ENCODE assay signal across 34 cellular contexts in genomic region chr17:79296290-79296689, GRCh38.
"Had no signal": no experiment of that assay in that cellular context is flagged by ENCODE, and none has a peak within 500 bp of the region (broad histone marks: within the 10 kb centered on the region; RNA-seq: fewer than 3 reads in every experiment).

No MANE protein-coding gene starts in this region.

- H3K36me3 ChIP-seq: adrenal gland, brain microvascular endothelial cell, breast epithelium had no signal

- DNase-seq: activated B cell treated with CpG ODN at 0.5 μM for 24 hours; activated CD4-positive, alpha-beta memory T cell treated with anti-CD3 and anti-CD28 coated beads for 36 hours; activated CD4-positive, alpha-beta T cell treated with anti-CD3 and anti-CD28 coated beads for 4 hours; activated CD4-positive, alpha-beta T cell treated with anti-CD3 and anti-CD28 coated beads, Interleukin-2, amount 10 ng/mL, durations not matched to agents 24 days and 14 days; activated CD4-positive, alpha-beta T cell treated with anti-CD3 and anti-CD28 coated beads, Interleukin-2, amount 50 U/mL, for 1 hour; activated CD4-positive, alpha-beta T cell treated with anti-CD3 and anti-CD28 coated beads, Interleukin-2, amount 50 U/mL, for 4 hours; activated CD4-positive, CD25-positive, alpha-beta regulatory T cell treated with anti-CD3 and anti-CD28 coated beads, Interleukin-2, amount 50 U/mL, for 72 hours; activated CD8-positive, alpha-beta memory T cell treated with anti-CD3 and anti-CD28 coated beads, Interleukin-2, amount 50 U/mL, for 4 hours; activated CD8-positive, alpha-beta T cell treated with anti-CD3 and anti-CD28 coated beads for 36 hours; activated effector memory CD4-positive, alpha-beta T cell treated with anti-CD3 and anti-CD28 coated beads, Interleukin-2, amount 50 U/mL, for 16 hours; activated gamma-delta T cell treated with Interleukin-2 at 50 U/mL for 16 hours; activated naive CD4-positive, alpha-beta T cell; activated naive CD4-positive, alpha-beta T cell treated with anti-CD3 and anti-CD28 coated beads for 36 hours; activated naive CD4-positive, alpha-beta T cell treated with anti-CD3 and anti-CD28 coated beads, Interleukin-2, amount 50 U/mL, for 16 hours; activated naive CD8-positive, alpha-beta T cell treated with anti-CD3 and anti-CD28 coated beads for 36 hours; activated T-cell treated with anti-CD3 and anti-CD28 coated beads for 4 hours; activated T-cell treated with anti-CD3 and anti-CD28 coated beads, Interleukin-2, amount 50 U/mL, for 1 hour; activated T-cell treated with anti-CD3 and anti-CD28 coated beads, Interleukin-2, amount 50 U/mL, for 4 hours; activated T-cell treated with anti-CD3 and anti-CD28 coated beads, Interleukin-2, amount 50 U/mL, for 72 hours; adrenal gland; amniotic stem cell; aorta; body of pancreas; brain microvascular endothelial cell; central memory CD4-positive, alpha-beta T cell; T-helper 1 cell; T-helper 2 cell; T-helper 9 cell had no signal

- H3K27me3 ChIP-seq: body of pancreas, brain microvascular endothelial cell had no signal

- H3K4me3 ChIP-seq: adrenal gland, body of pancreas, breast epithelium had no signal

- H3K4me1 ChIP-seq: adrenal gland, body of pancreas, breast epithelium had no signal

- H3K27ac ChIP-seq: adrenal gland, body of pancreas, brain microvascular endothelial cell, breast epithelium, VCaP had no signal

- ATAC-seq: activated CD8-positive, alpha-beta T cell treated with anti-CD3 and anti-CD28 coated beads for 36 hours; activated naive CD4-positive, alpha-beta T cell treated with anti-CD3 and anti-CD28 coated beads, Interleukin-2, amount 50 U/mL, for 72 hours; activated T-cell treated with anti-CD3 and anti-CD28 coated beads, Interleukin-2, amount 50 U/mL, for 4 hours; activated T-cell treated with anti-CD3 and anti-CD28 coated beads, Interleukin-2, amount 50 U/mL, for 72 hours; activated T-helper 17 cell treated with anti-CD3 and anti-CD28 coated beads, Interleukin-2, amount 50 U/mL, for 72 hours; body of pancreas had no signal

- H3K9me3 ChIP-seq: adrenal gland, body of pancreas, breast epithelium had no signal

- FAIRE-seq: astrocyte, TTC549 had no signal
